24 cellular contexts compared by ENCODE assay signal in genomic region chr1:230711245-230711644, GRCh38. TPM values are rescaled to one million over a fixed set of nuclear protein-coding genes. Genes with fewer than 3 reads are reported as not detected.
DNase-seq lines count a peak whose midpoint lies in the region; ATAC-seq, FAIRE-seq and TF ChIP-seq lines count a peak whose summit lies in the region.
"Had no signal": no experiment of that assay in that cellular context is flagged by ENCODE, and none has a peak within 500 bp of the region (broad histone marks: within the 10 kb centered on the region; RNA-seq: fewer than 3 reads in every experiment).

No MANE protein-coding gene starts in this region.

- peaks cover 35% of the 10 kb centered on the region for H3K27me3 Mint-ChIP-seq in astrocyte (ENCODE audit: low read depth, unreplicated experiment)

- WGBS in heart left ventricle, 4 donors: 69 to 74% (median 71%) methylated on average over 3 of the region's 3 CpGs

- ATAC-seq in heart left ventricle (no peak), foreskin keratinocyte (no peak)
- ATAC-seq: CD8-positive, alpha-beta T cell; HCT116; SK-N-SH treated with all-trans-retinoic acid at 6 μM for 48 hours had no signal

- no peak for FAIRE-seq in astrocyte (lab: Jason Lieb, UNC)

- TF ChIP-seq CTCF in heart left ventricle (IDR thresholded peaks at IDR 0.05) (no peak), right atrium auricular region (IDR thresholded peaks at IDR 0.05) (no peak), astrocyte (IDR thresholded peaks at IDR 0.05; ENCODE audit: insufficient read depth, low read depth, low read length) (no peak), foreskin keratinocyte (conservative IDR thresholded peaks at IDR 0.05) (no peak)

- intact Hi-C loops in heart left ventricle (cut with DNase I): loop anchor here in 2 of 10 donors (5.0 kb wide), 2 partner anchors 46 to 61 kb away; no protein-coding TSS in a partner anchor

- TF ChIP-seq POLR2A in heart left ventricle (IDR thresholded peaks at IDR 0.05): no peak

- no peaks in the 10 kb centered on the region for H3K9me3 Mint-ChIP-seq in astrocyte (ENCODE audit: unreplicated experiment)
- H3K9me3 Mint-ChIP-seq: CD8-positive, alpha-beta T cell had no signal

- H3K36me3 Mint-ChIP-seq in astrocyte (ENCODE audit: low read depth, unreplicated experiment): peaks cover 2% of the 10 kb centered on the region
- H3K36me3 Mint-ChIP-seq: CD8-positive, alpha-beta T cell had no signal

- no peak overlapping the region for H3K4me3 Mint-ChIP-seq in astrocyte (ENCODE audit: unreplicated experiment)
- H3K4me3 Mint-ChIP-seq: CD8-positive, alpha-beta T cell had no signal

- no peak overlapping the region for H3K4me2 ChIP-seq in astrocyte (ENCODE audit: low read length)

- H4K20me1 ChIP-seq in astrocyte (ENCODE audit: insufficient read depth, low read length): no peaks in the 10 kb centered on the region

- DNase-seq in heart left ventricle (no peak), right atrium auricular region (ENCODE audit: low spot score) (no peak), astrocyte (ENCODE audit: low read depth) (peak; percentile 9), foreskin keratinocyte (peak; percentile 21 to 44), NCI-H446 (lab: John Stamatoyannopoulos, UW) (no peak), EL (no peak), activated gamma-delta T cell treated with Interleukin-2 at 50 U/mL for 16 hours (no peak)
- DNase-seq: 8988T; AML-193; Calu3; CD8-positive, alpha-beta T cell; GF-D8; GOT3; MM.1S; NCI-H1092; NCI-H1436 treated with DMSO at 0.1 percent for 48 hours; NCI-H1930; NCI-H2227 treated with DMSO at 0.1 percent for 48 hours; NCI-H510A treated with DMSO at 0.1 percent for 48 hours; NCI-H748 treated with DMSO at 0.1 percent for 48 hours; Peyer's patch had no signal

- no peaks in the 10 kb centered on the region for H3K79me2 ChIP-seq in astrocyte (ENCODE audit: insufficient read depth, low read length)

- H3K4me1 Mint-ChIP-seq in astrocyte (ENCODE audit: low read depth, unreplicated experiment): peaks cover 15% of the 10 kb centered on the region

- no peak overlapping the region for H3K27ac Mint-ChIP-seq in astrocyte (ENCODE audit: unreplicated experiment)
- H3K27ac Mint-ChIP-seq: CD8-positive, alpha-beta T cell had no signal

- H3K36me3 ChIP-seq in heart left ventricle: peaks cover 0 to 30% (median 0%) of the 10 kb centered on the region in 9 donors
- H3K36me3 ChIP-seq in right atrium auricular region: peaks cover 9% of the 10 kb centered on the region
- no peaks in the 10 kb centered on the region for H3K36me3 ChIP-seq in astrocyte (ENCODE audit: insufficient read depth, low read length)
- H3K36me3 ChIP-seq: Peyer's patch had no signal

- H2AFZ ChIP-seq in astrocyte (ENCODE audit: low read depth, low read length): no peak overlapping the region

- no peak overlapping the region for H3K9ac ChIP-seq in astrocyte (ENCODE audit: low read length)

- H3K9me3 ChIP-seq in heart left ventricle (no peaks in the 10 kb centered on the region), right atrium auricular region (no peaks in the 10 kb centered on the region), astrocyte (ENCODE audit: insufficient read depth, low read depth, low read length) (no peaks in the 10 kb centered on the region)
- H3K9me3 ChIP-seq: Peyer's patch had no signal

- H3K4me3 ChIP-seq in heart left ventricle (peak overlapping the region in 9 of 12 donors; percentile 8 to 76 (median 55)), right atrium auricular region (peak overlapping the region in 1 of 2 donors; percentile 55), astrocyte (ENCODE audit: insufficient read depth, low read depth, low read length) (no peak overlapping the region)
- H3K4me3 ChIP-seq: Peyer's patch had no signal

- H3K27ac ChIP-seq in heart left ventricle: peak overlapping the region in 2 of 12 donors; percentile 82 to 89
- H3K27ac ChIP-seq in right atrium auricular region: no peak overlapping the region
- H3K27ac ChIP-seq in astrocyte (ENCODE audit: low read depth, low read length): no peak overlapping the region
- no peak overlapping the region for H3K27ac ChIP-seq in foreskin keratinocyte
- H3K27ac ChIP-seq: Peyer's patch had no signal

- H3K4me1 ChIP-seq in heart left ventricle (peaks cover 0 to 54% (median 17%) of the 10 kb centered on the region in 12 donors), right atrium auricular region (peaks cover 0 to 57% of the 10 kb centered on the region in 2 donors), astrocyte (ENCODE audit: insufficient read depth, low read length) (peaks cover 11% of the 10 kb centered on the region), foreskin keratinocyte (no peaks in the 10 kb centered on the region)

- no peaks in the 10 kb centered on the region for H3K27me3 ChIP-seq in heart left ventricle
- H3K27me3 ChIP-seq in right atrium auricular region: no peaks in the 10 kb centered on the region
- no peaks in the 10 kb centered on the region for H3K27me3 ChIP-seq in astrocyte (ENCODE audit: insufficient read depth, low read length)
- H3K27me3 ChIP-seq in foreskin keratinocyte: peaks cover 3% of the 10 kb centered on the region
- H3K27me3 ChIP-seq: Peyer's patch had no signal

RNA-seq across cellular contexts. Expression of gene AGT, which starts 2.7 kb away (rescaled TPM):
- total RNA-seq in heart left ventricle: 100 to 1,000 TPM in 1 of 9 donors, 10 to 100 TPM in 8; 37.1 to 182 (median 69.8) TPM
- polyA plus RNA-seq in heart left ventricle: 10 to 100 TPM; 44.2 to 72.5 TPM
- 100 to 1,000 TPM in 1 of 2 donors, 10 to 100 TPM in 1; 86.3 to 152 TPM for total RNA-seq in right atrium auricular region
- total RNA-seq in astrocyte: 1.2 and 3.0 TPM in 2 replicates
- not detected in 2 replicates for total RNA-seq in foreskin keratinocyte
- not detected in 2 replicates for polyA plus RNA-seq in foreskin keratinocyte
- total RNA-seq: CD8-positive, alpha-beta T cell; Daoy had no signal

RNA-seq across cellular contexts. Expression of gene CAPN9, which starts 35.9 kb away (rescaled TPM):
- total RNA-seq in heart left ventricle (under 1 TPM in 3 of 9 donors, not detected in 6; 0.12 to 0.31 (median 0.22) TPM), right atrium auricular region (not detected), astrocyte (not detected in 2 replicates), foreskin keratinocyte (not detected in 2 replicates)
- polyA plus RNA-seq in heart left ventricle (under 1 TPM in 1 of 2 donors, not detected in 1; 0.04 TPM), foreskin keratinocyte (not detected in 2 replicates)
- total RNA-seq: Calu3; CD8-positive, alpha-beta T cell; Daoy had no signal

Comparison
In these comparisons a context has a peak if more than half of its experiments do, and no peak if none do; other contexts are left out.
1. DNase-seq: peak in astrocyte (single experiment) and foreskin keratinocyte (2 of 2); none in heart left ventricle (0 of 5), right atrium auricular region (single experiment), NCI-H446 (0 of 2), EL (single experiment) and activated gamma-delta T cell treated with Interleukin-2 at 50 U/mL for 16 hours (single experiment).